ENCODE assay signal across 2 cellular contexts in genomic region chr21:37451446-37451845, GRCh38.
TF ChIP-seq lines count a peak whose summit lies in the region.

No MANE protein-coding gene starts in this region.

TF ChIP-seq in SK-N-SH, 30 proteins besides CTCF, POLR2A, EP300 and RAD21 (continued from another document):
- TF ChIP-seq ZBTB33 (IDR thresholded peaks at IDR 0.05; ENCODE audit: borderline replicate concordance, low read depth) (no peak), TAF1 (IDR thresholded peaks at IDR 0.05; ENCODE audit: borderline replicate concordance, low read depth, low read length) (no peak), PBX3 (IDR thresholded peaks at IDR 0.05) (no peak)

TF ChIP-seq in SK-N-SH treated with all-trans-retinoic acid at 6 μM for 48 hours, 23 proteins besides CTCF, POLR2A, EP300 and RAD21 (continued from another document):
- TF ChIP-seq TSHZ2 (CRISPR knock-in tag; IDR thresholded peaks at IDR 0.05): no peak
- TF ChIP-seq BACH2 (CRISPR knock-in tag; IDR thresholded peaks at IDR 0.05; ENCODE audit: borderline replicate concordance): no peak
- no peak for TF ChIP-seq PATZ1 (CRISPR knock-in tag; IDR thresholded peaks at IDR 0.05; ENCODE audit: borderline replicate concordance)
- TF ChIP-seq GLIS3 (CRISPR knock-in tag; IDR thresholded peaks at IDR 0.05): no peak
- no peak for TF ChIP-seq ZNF70 (CRISPR knock-in tag; IDR thresholded peaks at IDR 0.05)
- no peak for TF ChIP-seq CSRNP3 (CRISPR knock-in tag; IDR thresholded peaks at IDR 0.05)
- no peak for TF ChIP-seq PPARA (CRISPR knock-in tag; IDR thresholded peaks at IDR 0.05; ENCODE audit: borderline replicate concordance)
TF ChIP-seq in SK-N-SH treated with all-trans-retinoic acid at 6 μM for 48 hours: peak in this region for 0.
